ENCODE assay signal across 27 cellular contexts in the genomic region with DNA sequence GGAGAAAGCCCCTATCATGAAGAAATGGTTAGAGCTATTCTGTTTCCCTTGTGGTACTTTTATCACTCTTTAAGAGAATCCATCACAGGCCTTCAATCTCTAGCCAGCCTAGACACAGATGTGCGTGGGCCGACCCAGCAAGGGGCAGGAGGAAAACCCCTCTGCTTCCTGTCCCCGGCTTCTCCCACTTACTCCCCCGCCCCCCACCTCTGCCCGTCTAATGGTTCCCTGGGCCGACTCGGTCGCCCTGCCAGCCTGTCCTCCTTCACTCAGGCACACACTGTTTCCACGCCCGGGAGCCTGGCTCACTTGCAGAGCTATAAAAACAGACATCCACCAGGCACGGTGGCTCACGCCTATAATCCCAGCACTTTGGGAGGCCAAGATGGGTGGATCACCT. TPM values are rescaled to one million over a fixed set of nuclear protein-coding genes. Genes with fewer than 3 reads are reported as not detected.
DNase-seq lines count a peak whose midpoint lies in the region; FAIRE-seq and TF ChIP-seq lines count a peak whose summit lies in the region.
"Had no signal": no experiment of that assay in that cellular context is flagged by ENCODE, and none has a peak within 500 bp of the region (broad histone marks: within the 10 kb centered on the region; RNA-seq: fewer than 3 reads in every experiment).

No MANE protein-coding gene starts in this region.

- H3K27ac Mint-ChIP-seq in MCF 10A (ENCODE audit: low read depth, unreplicated experiment) (peak overlapping the region; percentile 90), nephron (peak overlapping the region; percentile 47 to 67 (median 60))
- H3K27ac Mint-ChIP-seq in activated naive CD8-positive, alpha-beta T cell treated with anti-CD3 and anti-CD28 coated beads for 36 hours = peak overlapping the region; percentile 38
- H3K27ac Mint-ChIP-seq: activated CD4-positive, alpha-beta memory T cell treated with anti-CD3 and anti-CD28 coated beads, Interleukin-2, amount 10 ng/mL, durations not matched to agents 7 days and 5 days; activated naive CD8-positive, alpha-beta T cell; HFFc6; immature natural killer cell; T-cell had no signal

- H3K4me3 Mint-ChIP-seq in MCF 10A (ENCODE audit: unreplicated experiment) (no peak overlapping the region), nephron (no peak overlapping the region)
- H3K4me3 Mint-ChIP-seq in activated naive CD8-positive, alpha-beta T cell treated with anti-CD3 and anti-CD28 coated beads for 36 hours = no peak overlapping the region
- H3K4me3 Mint-ChIP-seq: activated CD4-positive, alpha-beta memory T cell treated with anti-CD3 and anti-CD28 coated beads, Interleukin-2, amount 10 ng/mL, durations not matched to agents 7 days and 5 days; activated naive CD8-positive, alpha-beta T cell; HFFc6; immature natural killer cell; T-cell had no signal

- in situ Hi-C loops in mammary epithelial cell (cut with MboI; ENCODE audit: low sequenced_read_pairs in 2 of 2) = no loop called here

- no peaks in the 10 kb centered on the region for H4K20me1 ChIP-seq in mammary epithelial cell (ENCODE audit: insufficient read depth, low read length)

- no peak overlapping the region for H2AFZ ChIP-seq in mammary epithelial cell (ENCODE audit: low read depth, low read length)
- H2AFZ ChIP-seq: parathyroid adenoma had no signal

- peaks cover 58% of the 10 kb centered on the region for H3K4me1 Mint-ChIP-seq in MCF 10A (ENCODE audit: insufficient read depth, unreplicated experiment)
- H3K4me1 Mint-ChIP-seq in activated naive CD8-positive, alpha-beta T cell treated with anti-CD3 and anti-CD28 coated beads for 36 hours = peaks cover 9% of the 10 kb centered on the region
- peaks cover 21% of the 10 kb centered on the region for H3K4me1 Mint-ChIP-seq in nephron

- H3K27me3 ChIP-seq in mammary epithelial cell (ENCODE audit: insufficient read depth, low read length) (no peaks in the 10 kb centered on the region), uterus (no peaks in the 10 kb centered on the region)
- H3K27me3 ChIP-seq: body of pancreas, heart left ventricle had no signal

- H3K9me3 ChIP-seq in mammary epithelial cell (replicated peaks; ENCODE audit: insufficient read depth, low read length) = no peaks in the 10 kb centered on the region
- H3K9me3 ChIP-seq in uterus = no peaks in the 10 kb centered on the region
- H3K9me3 ChIP-seq: body of pancreas, heart left ventricle had no signal

- CTCF ChIA-PET in MCF 10A (lab: Yijun Ruan, JAX) (interaction anchor here (0.7 kb wide), 1 partner anchor 86 kb away, joined by 3 read pairs; no protein-coding TSS in a partner anchor), mammary epithelial cell (lab: Charles Lee; ENCODE audit: low non-redundant PET) (no interaction called here)

- H3K36me3 ChIP-seq in mammary epithelial cell (ENCODE audit: insufficient read depth, low read length) (no peaks in the 10 kb centered on the region), uterus (no peaks in the 10 kb centered on the region)
- H3K36me3 ChIP-seq: heart left ventricle had no signal

- no peaks in the 10 kb centered on the region for H3K36me3 Mint-ChIP-seq in MCF 10A (ENCODE audit: insufficient read depth, unreplicated experiment)
- H3K36me3 Mint-ChIP-seq in activated naive CD8-positive, alpha-beta T cell treated with anti-CD3 and anti-CD28 coated beads for 36 hours = no peaks in the 10 kb centered on the region
- no peaks in the 10 kb centered on the region for H3K36me3 Mint-ChIP-seq in nephron (ENCODE audit: low read depth)
- H3K36me3 Mint-ChIP-seq: activated naive CD8-positive, alpha-beta T cell; immature natural killer cell; T-cell had no signal

- H3K4me3 ChIP-seq in mammary epithelial cell (replicated peaks in 1 of 3; ENCODE audit: insufficient read depth in 1 of 3, low read depth in 2 of 3, low read length in 3 of 3) (no peak overlapping the region), uterus (no peak overlapping the region)
- H3K4me3 ChIP-seq: body of pancreas, heart left ventricle, lung had no signal

- WGBS in mammary epithelial cell (ENCODE audit: low coverage, missing lambda C conversion rate) = 78% methylated on average over 4 of the region's 12 CpGs

- TF ChIP-seq POLR2A in uterus (IDR thresholded peaks at IDR 0.05) (no peak), GM12892 (IDR thresholded peaks at IDR 0.05; ENCODE audit: low read depth, low read length) (no peak)

- H3K4me1 ChIP-seq in mammary epithelial cell (ENCODE audit: insufficient read depth, low read length) (peaks cover 65% of the 10 kb centered on the region), uterus (peaks cover 0 to 4% of the 10 kb centered on the region in 2 donors)
- H3K4me1 ChIP-seq: parathyroid adenoma had no signal

- POLR2A ChIA-PET in MCF 10A (lab: Yijun Ruan, JAX) = interaction anchor here (0.6 kb wide), 2 partner anchors 293 to 728 kb away, joined by 3 read pairs; partner anchors contain the start of gene SENP5

- dilution Hi-C loops in mammary epithelial cell (cut with HindIII; ENCODE audit: low sequenced_read_pairs) = no loop called here

- H3K27me3 Mint-ChIP-seq in MCF 10A (ENCODE audit: insufficient read depth, unreplicated experiment) (no peaks in the 10 kb centered on the region), nephron (ENCODE audit: low read depth) (peaks cover 6% of the 10 kb centered on the region)
- no peaks in the 10 kb centered on the region for H3K27me3 Mint-ChIP-seq in activated naive CD8-positive, alpha-beta T cell treated with anti-CD3 and anti-CD28 coated beads for 36 hours
- H3K27me3 Mint-ChIP-seq: activated naive CD8-positive, alpha-beta T cell; T-cell had no signal

- FAIRE-seq in GM12892 (lab: Jason Lieb, UNC) = no peak
- FAIRE-seq: colon, G401.6, GM12891, urothelium cell line had no signal

- no peaks in the 10 kb centered on the region for H3K79me2 ChIP-seq in mammary epithelial cell (ENCODE audit: insufficient read depth, low read length)
- H3K79me2 ChIP-seq: parathyroid adenoma had no signal

- H3K9me3 Mint-ChIP-seq in MCF 10A (ENCODE audit: unreplicated experiment) (no peaks in the 10 kb centered on the region), nephron (no peaks in the 10 kb centered on the region)
- H3K9me3 Mint-ChIP-seq in activated naive CD8-positive, alpha-beta T cell treated with anti-CD3 and anti-CD28 coated beads for 36 hours = no peaks in the 10 kb centered on the region
- H3K9me3 Mint-ChIP-seq: activated CD4-positive, alpha-beta memory T cell treated with anti-CD3 and anti-CD28 coated beads, Interleukin-2, amount 10 ng/mL, durations not matched to agents 7 days and 5 days; HFFc6; immature natural killer cell; T-cell had no signal

- BruUV-seq in MCF 10A (replicated peaks; lab: Mats Ljungman, UMichigan) (no TSS peak), mammary epithelial cell (replicated peaks; lab: Mats Ljungman, UMichigan) (no TSS peak)

- no peak overlapping the region for H3K9ac ChIP-seq in mammary epithelial cell (ENCODE audit: insufficient read depth, low read length)
- H3K9ac ChIP-seq: parathyroid adenoma had no signal

- DNase-seq in MCF 10A (ENCODE audit: unreplicated experiment) (no peak), mammary epithelial cell (no peak), uterus (peak; percentile 55 to 75), GM12892 (ENCODE audit: insufficient read length) (no peak), NOMO-1 (lab: John Stamatoyannopoulos, UW; ENCODE audit: unreplicated experiment in 2 of 2) (no peak), NCI-H524 treated with DMSO at 0.1 percent for 48 hours (lab: John Stamatoyannopoulos, UW) (no peak)
- peak; percentile 23 for DNase-seq in activated naive CD8-positive, alpha-beta T cell treated with anti-CD3 and anti-CD28 coated beads for 36 hours
- DNase-seq: 8988T; activated CD4-positive, alpha-beta memory T cell treated with anti-CD3 and anti-CD28 coated beads, Interleukin-2, amount 10 ng/mL, durations not matched to agents 7 days and 5 days; activated T-cell treated with anti-CD3 and anti-CD28 coated beads, Interleukin-2, amount 50 U/mL, for 48 hours; body of pancreas; heart left ventricle; HFFc6; immature natural killer cell; NCI-H1417; NCI-H526; SHP77; stimulated activated CD4-positive, alpha-beta T cell treated with anti-CD3 and anti-CD28 coated beads, Interleukin-2, amount 100 ng/mL, for 24 hours; T-cell had no signal

- no peak overlapping the region for H3K4me2 ChIP-seq in mammary epithelial cell (ENCODE audit: insufficient read depth, low read depth, low read length)

- TF ChIP-seq CTCF in MCF 10A (IDR thresholded peaks at IDR 0.05; ENCODE audit: unreplicated experiment) (no peak), mammary epithelial cell (conservative IDR thresholded peaks at IDR 0.05 in 1 of 2, IDR thresholded peaks at IDR 0.05 in 1 of 2; ENCODE audit: extremely low read depth in 1 of 2, insufficient read depth in 1 of 2, low read depth in 1 of 2, low read length in 2 of 2) (no peak), nephron (IDR thresholded peaks at IDR 0.05; ENCODE audit: unreplicated experiment in 3 of 3) (no peak), uterus (IDR thresholded peaks at IDR 0.05) (no peak)

- intact Hi-C loops in MCF 10A (cut with micrococcal nuclease) (no loop called here), mammary epithelial cell (cut with micrococcal nuclease) (no loop called here), uterus (cut with DNase I; ENCODE audit: low total_unique reads) (no loop called here)

- H3K27ac ChIP-seq in mammary epithelial cell (ENCODE audit: insufficient read depth, low read depth, low read length) = no peak overlapping the region
- peak overlapping the region; percentile 72 to 85 for H3K27ac ChIP-seq in uterus
- H3K27ac ChIP-seq: body of pancreas, heart left ventricle, parathyroid adenoma had no signal

RNA-seq across cellular contexts. Expression of gene TFRC, which starts 58.3 kb away (rescaled TPM):
- total RNA-seq in MCF 10A (2022) = 72.9 and 108 TPM in 2 replicates
- 100 to 1,000 TPM; 252 to 547 TPM for total RNA-seq in mammary epithelial cell
- polyA plus RNA-seq in mammary epithelial cell = 115 TPM
- polyA minus RNA-seq in mammary epithelial cell = 193 TPM
- total RNA-seq in activated naive CD8-positive, alpha-beta T cell treated with anti-CD3 and anti-CD28 coated beads for 36 hours = 100 to 1,000 TPM; 550 TPM
- total RNA-seq in uterus = 10 to 100 TPM; 29.5 to 87.7 (median 44.6) TPM
- polyA plus RNA-seq in GM12892 (2012; ENCODE audit: missing spikeins) = 339 TPM

Comparison
In these comparisons a context has a peak if more than half of its experiments do, and no peak if none do; other contexts are left out.
1. DNase-seq: peak in activated naive CD8-positive, alpha-beta T cell treated with anti-CD3 and anti-CD28 coated beads for 36 hours (single experiment) and uterus (2 of 2); none in MCF 10A (single experiment), mammary epithelial cell (single experiment), GM12892 (single experiment), NOMO-1 (0 of 2) and NCI-H524 treated with DMSO at 0.1 percent for 48 hours (single experiment).
2. H3K27ac Mint-ChIP-seq: peak in every context shown above with its lines; median percentile 90 in MCF 10A; 60 in nephron; 38 in activated naive CD8-positive, alpha-beta T cell treated with anti-CD3 and anti-CD28 coated beads for 36 hours.